19 cellular contexts compared by ENCODE assay signal in the genomic region with DNA sequence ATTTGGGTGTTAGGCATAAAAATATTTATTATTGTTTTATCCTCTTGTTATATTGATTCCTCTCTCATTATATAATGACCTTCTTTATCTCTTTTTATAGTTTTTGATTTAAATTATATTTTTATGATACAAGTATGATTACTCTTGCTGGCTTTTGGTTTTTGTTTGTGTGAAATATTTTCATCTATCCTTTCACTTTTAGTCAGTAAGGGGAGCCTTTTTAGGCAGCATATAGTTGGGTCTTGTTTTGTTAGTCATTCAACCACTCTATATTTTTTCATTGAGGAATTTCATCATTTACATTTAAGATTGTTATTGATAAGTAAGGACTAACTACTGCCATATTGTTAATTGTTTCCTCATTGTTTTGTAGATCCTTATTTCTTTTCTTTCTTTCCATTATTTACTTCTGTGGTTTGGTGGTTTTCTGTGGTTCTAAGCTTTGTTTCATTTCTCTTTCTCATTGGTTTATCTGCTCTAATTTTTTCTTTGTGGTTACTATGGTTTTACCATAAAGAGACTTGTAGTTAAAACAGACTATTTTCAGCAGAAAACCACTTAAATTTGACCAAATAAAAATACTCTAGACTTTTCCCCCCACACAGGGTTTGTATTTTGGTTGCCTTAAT.
DNase-seq lines count a peak whose midpoint lies in the region; ATAC-seq and TF ChIP-seq lines count a peak whose summit lies in the region.
"Had no signal": no experiment of that assay in that cellular context is flagged by ENCODE, and none has a peak within 500 bp of the region (broad histone marks: within the 10 kb centered on the region; RNA-seq: fewer than 3 reads in every experiment).

No MANE protein-coding gene starts in this region.

- H3K27ac Mint-ChIP-seq in activated T-helper 2 cell treated with anti-CD3 and anti-CD28 coated beads, Interferon-gamma antibody, Interleukin-2, Interleukin-4, amounts not matched to agents 10 μg/mL and 5 μg/mL and 100 μg/mL, durations not matched to agents 14 hours and 24 hours and 36 hours: no peak overlapping the region
- H3K27ac Mint-ChIP-seq: activated naive CD8-positive, alpha-beta T cell; natural killer cell; stimulated activated naive B cell treated with anti-CD40 and anti-IgM and Interleukin-4, amounts not matched to agents 10 μg/mL and 1 μg/mL and 100 μg/mL, for 72 hours had no signal

- H3K36me3 ChIP-seq in BLaER1 (no peaks in the 10 kb centered on the region), PC-3 (ENCODE audit: low read depth, low read length) (no peaks in the 10 kb centered on the region)
- H3K36me3 ChIP-seq: heart left ventricle, left lung, right atrium auricular region, vagina had no signal

- H3K4me3 Mint-ChIP-seq in activated T-helper 2 cell treated with anti-CD3 and anti-CD28 coated beads, Interferon-gamma antibody, Interleukin-2, Interleukin-4, amounts not matched to agents 10 μg/mL and 5 μg/mL and 100 μg/mL, durations not matched to agents 14 hours and 24 hours and 36 hours (ENCODE audit: low read depth): no peak overlapping the region
- H3K4me3 Mint-ChIP-seq: activated naive CD8-positive, alpha-beta T cell; central memory CD8-positive, alpha-beta T cell; natural killer cell; stimulated activated naive B cell treated with anti-CD40 and anti-IgM and Interleukin-4, amounts not matched to agents 10 μg/mL and 1 μg/mL and 100 μg/mL, for 72 hours had no signal

- H3K27me3 Mint-ChIP-seq in activated T-helper 2 cell treated with anti-CD3 and anti-CD28 coated beads, Interferon-gamma antibody, Interleukin-2, Interleukin-4, amounts not matched to agents 10 μg/mL and 5 μg/mL and 100 μg/mL, durations not matched to agents 14 hours and 24 hours and 36 hours (ENCODE audit: low read depth): no peaks in the 10 kb centered on the region
- H3K27me3 Mint-ChIP-seq: activated naive CD8-positive, alpha-beta T cell; central memory CD8-positive, alpha-beta T cell; stimulated activated naive B cell treated with anti-CD40 and anti-IgM and Interleukin-4, amounts not matched to agents 10 μg/mL and 1 μg/mL and 100 μg/mL, for 72 hours had no signal

- DNase-seq in amniotic stem cell (lab: John Stamatoyannopoulos, UW): no peak
- DNase-seq in PC-3: no peak
- DNase-seq in mucosa of gallbladder (ENCODE audit: low spot score): no peak
- DNase-seq in activated T-helper 2 cell treated with anti-CD3 and anti-CD28 coated beads, Interferon-gamma antibody, Interleukin-2, Interleukin-4, amounts not matched to agents 10 μg/mL and 5 μg/mL and 100 μg/mL, durations not matched to agents 14 hours and 24 hours and 36 hours (ENCODE audit: low spot score): no peak
- DNase-seq: heart left ventricle; left lung; natural killer cell; NCI-H526; SIG-M5; stimulated activated CD4-positive, alpha-beta T cell treated with anti-CD3 and anti-CD28 coated beads, Interleukin-4, amount 100 ng/mL, for 1 hour; stimulated activated naive B cell treated with anti-CD40 and anti-IgM and Interleukin-4, amounts not matched to agents 10 μg/mL and 1 μg/mL and 100 μg/mL, for 72 hours had no signal

- H4K20me1 ChIP-seq in BLaER1 (no peaks in the 10 kb centered on the region), PC-3 (ENCODE audit: low read length) (no peaks in the 10 kb centered on the region)

- no peak overlapping the region for H3K9ac ChIP-seq in BLaER1
- no peak overlapping the region for H3K9ac ChIP-seq in PC-3 (ENCODE audit: low read length)

- intact Hi-C loops in PC-3 (cut with micrococcal nuclease): no loop called here
- intact Hi-C loops in activated T-helper 2 cell treated with anti-CD3 and anti-CD28 coated beads, Interferon-gamma antibody, Interleukin-2, Interleukin-4, amounts not matched to agents 10 μg/mL and 5 μg/mL and 100 μg/mL, durations not matched to agents 14 hours and 24 hours and 36 hours (cut with micrococcal nuclease): no loop called here

- H3K9me3 Mint-ChIP-seq in activated T-helper 2 cell treated with anti-CD3 and anti-CD28 coated beads, Interferon-gamma antibody, Interleukin-2, Interleukin-4, amounts not matched to agents 10 μg/mL and 5 μg/mL and 100 μg/mL, durations not matched to agents 14 hours and 24 hours and 36 hours: peaks cover 11% of the 10 kb centered on the region
- H3K9me3 Mint-ChIP-seq: central memory CD8-positive, alpha-beta T cell; stimulated activated naive B cell treated with anti-CD40 and anti-IgM and Interleukin-4, amounts not matched to agents 10 μg/mL and 1 μg/mL and 100 μg/mL, for 72 hours had no signal

- H3K4me1 Mint-ChIP-seq in activated T-helper 2 cell treated with anti-CD3 and anti-CD28 coated beads, Interferon-gamma antibody, Interleukin-2, Interleukin-4, amounts not matched to agents 10 μg/mL and 5 μg/mL and 100 μg/mL, durations not matched to agents 14 hours and 24 hours and 36 hours (ENCODE audit: low read depth): peaks cover 1% of the 10 kb centered on the region
- H3K4me1 Mint-ChIP-seq: central memory CD8-positive, alpha-beta T cell; natural killer cell had no signal

- H3F3A ChIP-seq in PC-3 (ENCODE audit: low read length, unreplicated experiment): no peaks in the 10 kb centered on the region

- peak overlapping the region; percentile 60 for H3K4me2 ChIP-seq in BLaER1
- no peak overlapping the region for H3K4me2 ChIP-seq in PC-3 (ENCODE audit: low read length)

- POLR2A ChIA-PET in PC-3 (lab: Charles Lee; ENCODE audit: unreplicated experiment): no interaction called here

- H2AFZ ChIP-seq in PC-3 (ENCODE audit: low read length): no peak overlapping the region

- H3K79me2 ChIP-seq in PC-3 (ENCODE audit: low read length): no peaks in the 10 kb centered on the region

- H3K9me2 ChIP-seq in PC-3 (replicated peaks; ENCODE audit: low read length): no peaks in the 10 kb centered on the region

- no peaks in the 10 kb centered on the region for H3K36me3 Mint-ChIP-seq in activated T-helper 2 cell treated with anti-CD3 and anti-CD28 coated beads, Interferon-gamma antibody, Interleukin-2, Interleukin-4, amounts not matched to agents 10 μg/mL and 5 μg/mL and 100 μg/mL, durations not matched to agents 14 hours and 24 hours and 36 hours (ENCODE audit: low read depth)
- H3K36me3 Mint-ChIP-seq: activated naive CD8-positive, alpha-beta T cell; natural killer cell; stimulated activated naive B cell treated with anti-CD40 and anti-IgM and Interleukin-4, amounts not matched to agents 10 μg/mL and 1 μg/mL and 100 μg/mL, for 72 hours had no signal

- H3K27ac ChIP-seq in BLaER1: no peak overlapping the region
- no peak overlapping the region for H3K27ac ChIP-seq in PC-3 (ENCODE audit: low read length)
- H3K27ac ChIP-seq: heart left ventricle, left lung, right atrium auricular region, vagina had no signal

- H3K9me3 ChIP-seq in BLaER1: no peaks in the 10 kb centered on the region
- H3K9me3 ChIP-seq in PC-3 (ENCODE audit: low read length): no peaks in the 10 kb centered on the region
- H3K9me3 ChIP-seq: heart left ventricle, left lung, right atrium auricular region, vagina had no signal

- no peak overlapping the region for H3K4me3 ChIP-seq in BLaER1
- H3K4me3 ChIP-seq in PC-3 (ENCODE audit: low read length): no peak overlapping the region
- H3K4me3 ChIP-seq: heart left ventricle, left lung, right atrium auricular region, vagina had no signal

- no TSS peak for BruUV-seq in PC-3 (replicated peaks; lab: Mats Ljungman, UMichigan)

- H3K27me3 ChIP-seq in BLaER1 (no peaks in the 10 kb centered on the region), PC-3 (ENCODE audit: low read length) (no peaks in the 10 kb centered on the region)
- H3K27me3 ChIP-seq: heart left ventricle, left lung, right atrium auricular region, vagina had no signal

- CTCF ChIA-PET in PC-3 (lab: Charles Lee): no interaction called here

- H3K4me1 ChIP-seq in BLaER1 (peaks cover 14% of the 10 kb centered on the region), PC-3 (ENCODE audit: insufficient read depth, low read length) (no peaks in the 10 kb centered on the region)
- H3K4me1 ChIP-seq: heart left ventricle, left lung, right atrium auricular region, vagina had no signal

- peak; percentile 83 for ATAC-seq in GM19395 (IDR thresholded peaks at IDR 0.05; ENCODE audit: unreplicated experiment)
- ATAC-seq in HG02763 (IDR thresholded peaks at IDR 0.05; ENCODE audit: unreplicated experiment): peak; percentile 48
- ATAC-seq in HG03520 (IDR thresholded peaks at IDR 0.05; ENCODE audit: unreplicated experiment): peak; percentile 53
- no peak for ATAC-seq in PC-3
- ATAC-seq: heart left ventricle; left lung; natural killer cell; stimulated activated naive B cell treated with anti-CD40 and anti-IgM and Interleukin-4, amounts not matched to agents 10 μg/mL and 1 μg/mL and 100 μg/mL, for 72 hours had no signal

- no peak for TF ChIP-seq CTCF in PC-3 (conservative IDR thresholded peaks at IDR 0.05; ENCODE audit: low read depth, low read length)
